8 cellular contexts compared by ENCODE assay signal in the genomic region with DNA sequence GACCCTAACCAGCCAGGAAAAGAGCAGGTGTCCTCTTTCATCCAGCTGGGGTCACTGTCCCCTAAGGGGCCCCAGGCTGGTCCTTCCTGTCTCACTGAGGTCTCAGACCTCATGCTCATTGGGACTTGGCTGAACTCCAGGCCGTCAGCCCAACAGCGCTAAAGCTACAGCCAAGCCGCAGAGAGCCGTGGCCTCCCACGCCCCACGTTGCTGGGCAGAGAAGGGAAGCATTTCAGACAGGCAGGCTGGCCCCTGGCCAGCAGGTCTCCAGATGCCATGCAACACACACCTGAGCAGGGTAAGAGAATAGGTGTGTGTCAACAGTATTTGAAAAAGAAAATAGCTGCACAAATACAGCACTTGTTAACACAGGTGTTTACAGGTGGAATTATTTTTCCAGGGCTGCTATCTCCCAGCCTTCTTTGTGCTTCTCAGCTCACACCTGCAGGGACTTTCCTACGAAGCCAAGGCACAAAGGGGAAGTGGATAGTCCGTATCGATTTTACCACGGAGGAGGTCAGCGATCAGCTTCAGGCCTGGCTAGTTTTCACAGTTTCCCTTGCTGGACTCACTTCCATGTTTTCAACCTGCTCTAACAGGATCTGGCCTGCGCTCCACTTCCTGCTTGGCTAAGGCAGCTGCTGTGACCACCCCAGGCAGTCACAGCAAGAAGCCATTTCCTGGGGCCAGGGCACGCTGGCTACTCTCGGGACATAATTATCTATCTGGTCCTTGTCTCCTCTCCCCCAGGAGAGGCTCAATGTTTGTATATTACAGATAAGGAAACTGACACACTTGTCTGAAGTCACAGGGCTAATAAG.
DNase-seq lines count a peak whose midpoint lies in the region; ATAC-seq and TF ChIP-seq lines count a peak whose summit lies in the region.

No MANE protein-coding gene starts in this region.

- CTCF ChIA-PET in HEK293T (lab: Yijun Ruan, JAX) = no interaction called here

- H2AFZ ChIP-seq in MM.1S (ENCODE audit: low read length) (peak overlapping the region; percentile 30; the same call in 1 of the 2 replicates), osteoblast (ENCODE audit: low read length) (no peak overlapping the region)

- no peaks in the 10 kb centered on the region for H3K9me3 ChIP-seq in MM.1S (replicated peaks; ENCODE audit: insufficient read depth, low read length)
- H3K9me3 ChIP-seq in osteoblast (ENCODE audit: low read depth, low read length) = no peaks in the 10 kb centered on the region

- H3K36me3 ChIP-seq in MM.1S (replicated peaks; ENCODE audit: insufficient read depth, low read length) (no peaks in the 10 kb centered on the region), osteoblast (ENCODE audit: insufficient read depth, low read length) (no peaks in the 10 kb centered on the region)

- peak; percentile 31 for TF ChIP-seq CTCF in MM.1S (IDR thresholded peaks at IDR 0.05; ENCODE audit: low read length)
- TF ChIP-seq CTCF in osteoblast (IDR thresholded peaks at IDR 0.05; ENCODE audit: extremely low read depth, low read depth, low read length) = peak; percentile 29

- H3K4me3 ChIP-seq in MM.1S (ENCODE audit: low read length) = no peak overlapping the region
- H3K4me3 ChIP-seq in osteoblast (ENCODE audit: insufficient read depth, low read length) = no peak overlapping the region

- no peaks in the 10 kb centered on the region for H3K27me3 ChIP-seq in MM.1S (replicated peaks; ENCODE audit: insufficient read depth, low read length)
- H3K27me3 ChIP-seq in osteoblast (ENCODE audit: insufficient read depth, low read length) = peaks cover 14% of the 10 kb centered on the region

- POLR2A ChIA-PET in HEK293T (lab: Yijun Ruan, JAX) = interaction anchor here (0.9 to 1.9 kb wide), 3 partner anchors 153 to 159 kb away, joined by 4 to 11 read pairs (median 5); a partner anchor contains a TSS

- no peak overlapping the region for H3K9ac ChIP-seq in MM.1S (ENCODE audit: low read length)

- no peaks in the 10 kb centered on the region for H3K9me2 ChIP-seq in MM.1S (replicated peaks; ENCODE audit: insufficient read depth, low read length)

- peak; percentile 74 for ATAC-seq in GM18498 (IDR thresholded peaks at IDR 0.05; ENCODE audit: unreplicated experiment)
- peak; percentile 48; the same call in 2 of the 3 replicates for ATAC-seq in SK-N-SH treated with all-trans-retinoic acid at 6 μM for 48 hours

- DNase-seq in HEK293T (ENCODE audit: extremely low spot score) = peak; percentile 26
- DNase-seq in MM.1S = peak; percentile 37
- DNase-seq in glomerular visceral epithelial cell (ENCODE audit: extremely low spot score) = peak; percentile 81
- peak; percentile 74 for DNase-seq in osteoblast (ENCODE audit: insufficient read length, low spot score, missing footprints)
- DNase-seq in activated gamma-delta T cell treated with Interleukin-2 at 50 U/mL for 16 hours = no peak
- no peak for DNase-seq in HCEC 1CT

- H3K4me2 ChIP-seq in MM.1S (ENCODE audit: low read depth, low read length) (peak overlapping the region; percentile 30; the same call in 1 of the 2 replicates), osteoblast (ENCODE audit: insufficient read depth, low read length) (no peak overlapping the region)

- H4K20me1 ChIP-seq in MM.1S (ENCODE audit: insufficient read depth, low read length) = no peaks in the 10 kb centered on the region
- H4K20me1 ChIP-seq in osteoblast (ENCODE audit: insufficient read depth, low read length) = no peaks in the 10 kb centered on the region

- peak overlapping the region; percentile 40; the same call in 1 of the 2 replicates for H3K27ac ChIP-seq in MM.1S (ENCODE audit: low read length)
- no peak overlapping the region for H3K27ac ChIP-seq in osteoblast (ENCODE audit: low read depth, low read length)

- H3K4me1 ChIP-seq in MM.1S (ENCODE audit: low read length) (peaks cover 56% of the 10 kb centered on the region), osteoblast (ENCODE audit: insufficient read depth, low read length) (peaks cover 5% of the 10 kb centered on the region)

- peaks cover 31% of the 10 kb centered on the region for H3F3A ChIP-seq in MM.1S (ENCODE audit: insufficient read depth, low read length)

- H3K79me2 ChIP-seq in MM.1S (ENCODE audit: low read length) = no peaks in the 10 kb centered on the region
- no peaks in the 10 kb centered on the region for H3K79me2 ChIP-seq in osteoblast (ENCODE audit: insufficient read depth, low read length)

TF ChIP-seq in HEK293T, 16 proteins besides CTCF, POLR2A, EP300 and RAD21:
- TF ChIP-seq SUZ12 (IDR thresholded peaks at IDR 0.05) (no peak), ARNT (IDR thresholded peaks at IDR 0.05) (no peak), FOXM1 (IDR thresholded peaks at IDR 0.05; ENCODE audit: borderline replicate concordance) (no peak), ZNF384 (IDR thresholded peaks at IDR 0.05) (no peak), BHLHE40 (IDR thresholded peaks at IDR 0.05; ENCODE audit: borderline replicate concordance) (no peak), CTBP1 (IDR thresholded peaks at IDR 0.05; ENCODE audit: borderline replicate concordance) (no peak), TARDBP (IDR thresholded peaks at IDR 0.05) (no peak), FOXK2 (IDR thresholded peaks at IDR 0.05) (no peak), L3MBTL2 (conservative IDR thresholded peaks at IDR 0.05) (no peak), FOXA1 (IDR thresholded peaks at IDR 0.05) (no peak), NFRKB (IDR thresholded peaks at IDR 0.05) (no peak), SP1 (IDR thresholded peaks at IDR 0.05) (no peak), HDGF (IDR thresholded peaks at IDR 0.05; ENCODE audit: borderline replicate concordance) (no peak), ELF4 (IDR thresholded peaks at IDR 0.05) (no peak), LEF1 (IDR thresholded peaks at IDR 0.05; ENCODE audit: borderline replicate concordance) (no peak)
- TF ChIP-seq, protein P1, sequence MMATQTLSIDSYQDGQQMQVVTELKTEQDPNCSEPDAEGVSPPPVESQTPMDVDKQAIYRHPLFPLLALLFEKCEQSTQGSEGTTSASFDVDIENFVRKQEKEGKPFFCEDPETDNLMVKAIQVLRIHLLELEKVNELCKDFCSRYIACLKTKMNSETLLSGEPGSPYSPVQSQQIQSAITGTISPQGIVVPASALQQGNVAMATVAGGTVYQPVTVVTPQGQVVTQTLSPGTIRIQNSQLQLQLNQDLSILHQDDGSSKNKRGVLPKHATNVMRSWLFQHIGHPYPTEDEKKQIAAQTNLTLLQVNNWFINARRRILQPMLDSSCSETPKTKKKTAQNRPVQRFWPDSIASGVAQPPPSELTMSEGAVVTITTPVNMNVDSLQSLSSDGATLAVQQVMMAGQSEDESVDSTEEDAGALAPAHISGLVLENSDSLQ (IDR thresholded peaks at IDR 0.05) = no peak

TF ChIP-seq in SK-N-SH treated with all-trans-retinoic acid at 6 μM for 48 hours, 23 proteins besides CTCF, POLR2A, EP300 and RAD21:
- TF ChIP-seq ISL1 (CRISPR knock-in tag; IDR thresholded peaks at IDR 0.05) (no peak), TCF4 (CRISPR knock-in tag; IDR thresholded peaks at IDR 0.05; ENCODE audit: borderline replicate concordance) (no peak), ZFP3 (CRISPR knock-in tag; IDR thresholded peaks at IDR 0.05) (no peak), ZC3H10 (CRISPR knock-in tag; IDR thresholded peaks at IDR 0.05) (no peak)
- TF ChIP-seq, protein P2, sequence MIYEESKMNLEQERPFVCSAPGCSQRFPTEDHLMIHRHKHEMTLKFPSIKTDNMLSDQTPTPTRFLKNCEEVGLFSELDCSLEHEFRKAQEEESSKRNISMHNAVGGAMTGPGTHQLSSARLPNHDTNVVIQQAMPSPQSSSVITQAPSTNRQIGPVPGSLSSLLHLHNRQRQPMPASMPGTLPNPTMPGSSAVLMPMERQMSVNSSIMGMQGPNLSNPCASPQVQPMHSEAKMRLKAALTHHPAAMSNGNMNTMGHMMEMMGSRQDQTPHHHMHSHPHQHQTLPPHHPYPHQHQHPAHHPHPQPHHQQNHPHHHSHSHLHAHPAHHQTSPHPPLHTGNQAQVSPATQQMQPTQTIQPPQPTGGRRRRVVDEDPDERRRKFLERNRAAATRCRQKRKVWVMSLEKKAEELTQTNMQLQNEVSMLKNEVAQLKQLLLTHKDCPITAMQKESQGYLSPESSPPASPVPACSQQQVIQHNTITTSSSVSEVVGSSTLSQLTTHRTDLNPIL (CRISPR knock-in tag; IDR thresholded peaks at IDR 0.05; ENCODE audit: low read depth) = no peak
- TF ChIP-seq, protein P3, sequence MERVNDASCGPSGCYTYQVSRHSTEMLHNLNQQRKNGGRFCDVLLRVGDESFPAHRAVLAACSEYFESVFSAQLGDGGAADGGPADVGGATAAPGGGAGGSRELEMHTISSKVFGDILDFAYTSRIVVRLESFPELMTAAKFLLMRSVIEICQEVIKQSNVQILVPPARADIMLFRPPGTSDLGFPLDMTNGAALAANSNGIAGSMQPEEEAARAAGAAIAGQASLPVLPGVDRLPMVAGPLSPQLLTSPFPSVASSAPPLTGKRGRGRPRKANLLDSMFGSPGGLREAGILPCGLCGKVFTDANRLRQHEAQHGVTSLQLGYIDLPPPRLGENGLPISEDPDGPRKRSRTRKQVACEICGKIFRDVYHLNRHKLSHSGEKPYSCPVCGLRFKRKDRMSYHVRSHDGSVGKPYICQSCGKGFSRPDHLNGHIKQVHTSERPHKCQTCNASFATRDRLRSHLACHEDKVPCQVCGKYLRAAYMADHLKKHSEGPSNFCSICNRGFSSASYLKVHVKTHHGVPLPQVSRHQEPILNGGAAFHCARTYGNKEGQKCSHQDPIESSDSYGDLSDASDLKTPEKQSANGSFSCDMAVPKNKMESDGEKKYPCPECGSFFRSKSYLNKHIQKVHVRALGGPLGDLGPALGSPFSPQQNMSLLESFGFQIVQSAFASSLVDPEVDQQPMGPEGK (CRISPR knock-in tag; IDR thresholded peaks at IDR 0.05; ENCODE audit: borderline replicate concordance) = no peak

Comparison
In these comparisons a context has a peak if more than half of its experiments do, and no peak if none do; other contexts are left out.
1. DNase-seq: peak in HEK293T (single experiment), MM.1S (single experiment), glomerular visceral epithelial cell (single experiment) and osteoblast (single experiment); none in activated gamma-delta T cell treated with Interleukin-2 at 50 U/mL for 16 hours (single experiment) and HCEC 1CT (single experiment).